ENCODE assay signal across 1 cellular context in the genomic region with DNA sequence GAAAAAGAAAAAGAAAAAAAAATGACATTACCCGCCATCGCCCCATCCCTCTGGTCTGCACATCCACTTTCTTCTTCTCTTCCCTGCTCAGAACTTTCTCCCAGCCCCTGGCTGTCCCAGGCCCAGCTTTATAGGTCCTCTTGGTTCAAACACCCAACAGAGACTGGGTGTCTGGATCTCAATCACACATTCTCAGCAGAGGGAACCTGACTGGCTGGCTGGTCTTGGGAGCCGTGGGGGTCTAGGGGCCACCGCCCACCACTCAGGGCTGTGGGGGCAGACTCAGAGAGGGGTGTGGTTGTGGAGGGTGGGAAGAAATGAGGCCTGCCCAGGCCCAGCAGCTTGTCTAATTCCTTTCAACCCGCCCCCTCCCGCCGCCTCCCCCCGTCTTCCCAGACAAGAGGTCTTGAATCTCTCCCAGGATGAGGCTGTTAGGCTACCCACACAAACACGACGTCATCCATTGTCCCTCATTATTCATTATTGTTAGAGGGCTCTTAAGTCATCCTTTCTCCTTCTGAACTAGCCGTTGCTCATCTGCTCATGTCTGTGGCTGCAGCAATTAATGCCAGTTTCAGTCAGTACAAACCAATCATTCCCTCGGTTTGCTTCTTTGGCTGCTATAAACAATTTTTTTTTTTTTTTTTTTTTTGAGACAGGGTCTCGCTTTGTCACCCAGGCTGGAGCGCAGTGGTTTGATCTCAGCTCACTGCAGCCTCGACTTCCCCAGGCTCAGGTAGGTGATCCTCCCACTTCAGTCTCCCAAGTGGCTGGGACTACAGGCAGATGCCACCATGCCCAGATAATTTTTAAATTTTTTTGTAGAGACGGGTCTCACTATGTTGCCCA.
TF ChIP-seq lines count a peak whose summit lies in the region.

No MANE protein-coding gene starts in this region.

TF ChIP-seq in HEK293, 187 proteins besides CTCF, POLR2A, EP300 and RAD21 (continued from another document):
- TF ChIP-seq, protein P1, sequence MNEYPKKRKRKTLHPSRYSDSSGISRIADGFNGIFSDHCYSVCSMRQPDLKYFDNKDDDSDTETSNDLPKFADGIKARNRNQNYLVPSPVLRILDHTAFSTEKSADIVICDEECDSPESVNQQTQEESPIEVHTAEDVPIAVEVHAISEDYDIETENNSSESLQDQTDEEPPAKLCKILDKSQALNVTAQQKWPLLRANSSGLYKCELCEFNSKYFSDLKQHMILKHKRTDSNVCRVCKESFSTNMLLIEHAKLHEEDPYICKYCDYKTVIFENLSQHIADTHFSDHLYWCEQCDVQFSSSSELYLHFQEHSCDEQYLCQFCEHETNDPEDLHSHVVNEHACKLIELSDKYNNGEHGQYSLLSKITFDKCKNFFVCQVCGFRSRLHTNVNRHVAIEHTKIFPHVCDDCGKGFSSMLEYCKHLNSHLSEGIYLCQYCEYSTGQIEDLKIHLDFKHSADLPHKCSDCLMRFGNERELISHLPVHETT (tag by site-specific recombination; IDR thresholded peaks at IDR 0.05), result no peak
- peak; percentile 96 for TF ChIP-seq EGR2 (tag by site-specific recombination; IDR thresholded peaks at IDR 0.05; ENCODE audit: low read depth)
- TF ChIP-seq, protein P2, sequence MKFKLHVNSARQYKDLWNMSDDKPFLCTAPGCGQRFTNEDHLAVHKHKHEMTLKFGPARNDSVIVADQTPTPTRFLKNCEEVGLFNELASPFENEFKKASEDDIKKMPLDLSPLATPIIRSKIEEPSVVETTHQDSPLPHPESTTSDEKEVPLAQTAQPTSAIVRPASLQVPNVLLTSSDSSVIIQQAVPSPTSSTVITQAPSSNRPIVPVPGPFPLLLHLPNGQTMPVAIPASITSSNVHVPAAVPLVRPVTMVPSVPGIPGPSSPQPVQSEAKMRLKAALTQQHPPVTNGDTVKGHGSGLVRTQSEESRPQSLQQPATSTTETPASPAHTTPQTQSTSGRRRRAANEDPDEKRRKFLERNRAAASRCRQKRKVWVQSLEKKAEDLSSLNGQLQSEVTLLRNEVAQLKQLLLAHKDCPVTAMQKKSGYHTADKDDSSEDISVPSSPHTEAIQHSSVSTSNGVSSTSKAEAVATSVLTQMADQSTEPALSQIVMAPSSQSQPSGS (tag by site-specific recombination; IDR thresholded peaks at IDR 0.05; ENCODE audit: low read depth), result peak; percentile 95
- peak; percentile 36 for TF ChIP-seq SP2 (tag by site-specific recombination; IDR thresholded peaks at IDR 0.05)
- TF ChIP-seq FEZF1 (tag by site-specific recombination; IDR thresholded peaks at IDR 0.05), result peak; percentile 87
- TF ChIP-seq ZNF394 (tag by site-specific recombination; IDR thresholded peaks at IDR 0.05; ENCODE audit: borderline replicate concordance), result 0 out of 2 replicates have a peak, but pooled peaks have one; percentile 19
- peak; percentile 71 for TF ChIP-seq ZBTB21 (tag by site-specific recombination; IDR thresholded peaks at IDR 0.05)
- TF ChIP-seq PRDM1 (tag by site-specific recombination; IDR thresholded peaks at IDR 0.05), result peak; percentile 62; the same call in 1 of the 2 replicates
- TF ChIP-seq, protein P3, sequence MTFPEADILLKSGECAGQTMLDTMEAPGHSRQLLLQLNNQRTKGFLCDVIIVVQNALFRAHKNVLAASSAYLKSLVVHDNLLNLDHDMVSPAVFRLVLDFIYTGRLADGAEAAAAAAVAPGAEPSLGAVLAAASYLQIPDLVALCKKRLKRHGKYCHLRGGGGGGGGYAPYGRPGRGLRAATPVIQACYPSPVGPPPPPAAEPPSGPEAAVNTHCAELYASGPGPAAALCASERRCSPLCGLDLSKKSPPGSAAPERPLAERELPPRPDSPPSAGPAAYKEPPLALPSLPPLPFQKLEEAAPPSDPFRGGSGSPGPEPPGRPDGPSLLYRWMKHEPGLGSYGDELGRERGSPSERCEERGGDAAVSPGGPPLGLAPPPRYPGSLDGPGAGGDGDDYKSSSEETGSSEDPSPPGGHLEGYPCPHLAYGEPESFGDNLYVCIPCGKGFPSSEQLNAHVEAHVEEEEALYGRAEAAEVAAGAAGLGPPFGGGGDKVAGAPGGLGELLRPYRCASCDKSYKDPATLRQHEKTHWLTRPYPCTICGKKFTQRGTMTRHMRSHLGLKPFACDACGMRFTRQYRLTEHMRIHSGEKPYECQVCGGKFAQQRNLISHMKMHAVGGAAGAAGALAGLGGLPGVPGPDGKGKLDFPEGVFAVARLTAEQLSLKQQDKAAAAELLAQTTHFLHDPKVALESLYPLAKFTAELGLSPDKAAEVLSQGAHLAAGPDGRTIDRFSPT (tag by site-specific recombination; IDR thresholded peaks at IDR 0.05), result 0 out of 2 replicates have a peak, but pooled peaks have one; percentile 24
- TF ChIP-seq ZBTB17 (tag by site-specific recombination; IDR thresholded peaks at IDR 0.05), result peak; percentile 73
- peak; percentile 77 for TF ChIP-seq GLIS2 (tag by site-specific recombination; IDR thresholded peaks at IDR 0.05)
- TF ChIP-seq GLIS1 (tag by site-specific recombination; IDR thresholded peaks at IDR 0.05), result peak; percentile 76
- TF ChIP-seq KLF16 (tag by site-specific recombination; IDR thresholded peaks at IDR 0.05), result no peak
- no peak for TF ChIP-seq ZNF366 (tag by site-specific recombination; conservative IDR thresholded peaks at IDR 0.05)
- peak; percentile 89 for TF ChIP-seq MYNN (tag by site-specific recombination; IDR thresholded peaks at IDR 0.05; ENCODE audit: borderline replicate concordance)
- peak; percentile 86 for TF ChIP-seq KLF1 (tag by site-specific recombination; IDR thresholded peaks at IDR 0.05)
- TF ChIP-seq ZSCAN30 (tag by site-specific recombination; IDR thresholded peaks at IDR 0.05), result no peak
- TF ChIP-seq ZNF24 (tag by site-specific recombination; IDR thresholded peaks at IDR 0.05), result peak; percentile 27; the same call in 1 of the 2 replicates
- TF ChIP-seq, protein P4, sequence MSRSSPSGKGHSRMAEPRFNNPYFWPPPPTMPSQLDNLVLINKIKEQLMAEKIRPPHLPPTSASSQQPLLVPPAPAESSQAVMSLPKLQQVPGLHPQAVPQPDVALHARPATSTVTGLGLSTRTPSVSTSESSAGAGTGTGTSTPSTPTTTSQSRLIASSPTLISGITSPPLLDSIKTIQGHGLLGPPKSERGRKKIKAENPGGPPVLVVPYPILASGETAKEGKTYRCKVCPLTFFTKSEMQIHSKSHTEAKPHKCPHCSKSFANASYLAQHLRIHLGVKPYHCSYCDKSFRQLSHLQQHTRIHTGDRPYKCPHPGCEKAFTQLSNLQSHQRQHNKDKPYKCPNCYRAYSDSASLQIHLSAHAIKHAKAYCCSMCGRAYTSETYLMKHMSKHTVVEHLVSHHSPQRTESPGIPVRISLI (tag by site-specific recombination; IDR thresholded peaks at IDR 0.05), result peak; percentile 89
- peak; percentile 46 for TF ChIP-seq SP7 (tag by site-specific recombination; IDR thresholded peaks at IDR 0.05)
- peak; percentile 15; the same call in 1 of the 2 replicates for TF ChIP-seq ZIC2 (tag by site-specific recombination; IDR thresholded peaks at IDR 0.05)
- TF ChIP-seq, protein P5, sequence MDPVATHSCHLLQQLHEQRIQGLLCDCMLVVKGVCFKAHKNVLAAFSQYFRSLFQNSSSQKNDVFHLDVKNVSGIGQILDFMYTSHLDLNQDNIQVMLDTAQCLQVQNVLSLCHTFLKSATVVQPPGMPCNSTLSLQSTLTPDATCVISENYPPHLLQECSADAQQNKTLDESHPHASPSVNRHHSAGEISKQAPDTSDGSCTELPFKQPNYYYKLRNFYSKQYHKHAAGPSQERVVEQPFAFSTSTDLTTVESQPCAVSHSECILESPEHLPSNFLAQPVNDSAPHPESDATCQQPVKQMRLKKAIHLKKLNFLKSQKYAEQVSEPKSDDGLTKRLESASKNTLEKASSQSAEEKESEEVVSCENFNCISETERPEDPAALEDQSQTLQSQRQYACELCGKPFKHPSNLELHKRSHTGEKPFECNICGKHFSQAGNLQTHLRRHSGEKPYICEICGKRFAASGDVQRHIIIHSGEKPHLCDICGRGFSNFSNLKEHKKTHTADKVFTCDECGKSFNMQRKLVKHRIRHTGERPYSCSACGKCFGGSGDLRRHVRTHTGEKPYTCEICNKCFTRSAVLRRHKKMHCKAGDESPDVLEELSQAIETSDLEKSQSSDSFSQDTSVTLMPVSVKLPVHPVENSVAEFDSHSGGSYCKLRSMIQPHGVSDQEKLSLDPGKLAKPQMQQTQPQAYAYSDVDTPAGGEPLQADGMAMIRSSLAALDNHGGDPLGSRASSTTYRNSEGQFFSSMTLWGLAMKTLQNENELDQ (tag by site-specific recombination; IDR thresholded peaks at IDR 0.05; ENCODE audit: low read depth), result no peak
- TF ChIP-seq ZNF121 (tag by site-specific recombination; IDR thresholded peaks at IDR 0.05), result peak; percentile 99
- TF ChIP-seq ZBTB48 (tag by site-specific recombination; IDR thresholded peaks at IDR 0.05), result peak; percentile 87
- peak; percentile 32 for TF ChIP-seq ZEB2 (tag by site-specific recombination; IDR thresholded peaks at IDR 0.05)
- peak; percentile 87 for TF ChIP-seq ZNF335 (tag by site-specific recombination; conservative IDR thresholded peaks at IDR 0.05)
- TF ChIP-seq, protein P6, sequence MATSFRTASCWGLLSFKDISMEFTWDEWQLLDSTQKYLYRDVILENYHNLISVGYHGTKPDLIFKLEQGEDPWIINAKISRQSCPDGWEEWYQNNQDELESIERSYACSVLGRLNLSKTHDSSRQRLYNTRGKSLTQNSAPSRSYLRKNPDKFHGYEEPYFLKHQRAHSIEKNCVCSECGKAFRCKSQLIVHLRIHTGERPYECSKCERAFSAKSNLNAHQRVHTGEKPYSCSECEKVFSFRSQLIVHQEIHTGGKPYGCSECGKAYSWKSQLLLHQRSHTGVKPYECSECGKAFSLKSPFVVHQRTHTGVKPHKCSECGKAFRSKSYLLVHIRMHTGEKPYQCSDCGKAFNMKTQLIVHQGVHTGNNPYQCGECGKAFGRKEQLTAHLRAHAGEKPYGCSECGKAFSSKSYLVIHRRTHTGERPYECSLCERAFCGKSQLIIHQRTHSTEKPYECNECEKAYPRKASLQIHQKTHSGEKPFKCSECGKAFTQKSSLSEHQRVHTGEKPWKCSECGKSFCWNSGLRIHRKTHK (tag by site-specific recombination; IDR thresholded peaks at IDR 0.05), result no peak
- TF ChIP-seq, protein P7, sequence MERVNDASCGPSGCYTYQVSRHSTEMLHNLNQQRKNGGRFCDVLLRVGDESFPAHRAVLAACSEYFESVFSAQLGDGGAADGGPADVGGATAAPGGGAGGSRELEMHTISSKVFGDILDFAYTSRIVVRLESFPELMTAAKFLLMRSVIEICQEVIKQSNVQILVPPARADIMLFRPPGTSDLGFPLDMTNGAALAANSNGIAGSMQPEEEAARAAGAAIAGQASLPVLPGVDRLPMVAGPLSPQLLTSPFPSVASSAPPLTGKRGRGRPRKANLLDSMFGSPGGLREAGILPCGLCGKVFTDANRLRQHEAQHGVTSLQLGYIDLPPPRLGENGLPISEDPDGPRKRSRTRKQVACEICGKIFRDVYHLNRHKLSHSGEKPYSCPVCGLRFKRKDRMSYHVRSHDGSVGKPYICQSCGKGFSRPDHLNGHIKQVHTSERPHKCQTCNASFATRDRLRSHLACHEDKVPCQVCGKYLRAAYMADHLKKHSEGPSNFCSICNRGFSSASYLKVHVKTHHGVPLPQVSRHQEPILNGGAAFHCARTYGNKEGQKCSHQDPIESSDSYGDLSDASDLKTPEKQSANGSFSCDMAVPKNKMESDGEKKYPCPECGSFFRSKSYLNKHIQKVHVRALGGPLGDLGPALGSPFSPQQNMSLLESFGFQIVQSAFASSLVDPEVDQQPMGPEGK (tag by site-specific recombination; IDR thresholded peaks at IDR 0.05), result peak; percentile 55
TF ChIP-seq in HEK293: peak in this region for 26.
